Comparison of ENCODE assay signal across 9 cellular contexts in genomic region chr9:35612066-35612465, GRCh38. TPM values are rescaled to one million over a fixed set of nuclear protein-coding genes. Genes with fewer than 3 reads are reported as not detected.
"Had no signal": no experiment of that assay in that cellular context is flagged by ENCODE, and none has a peak within 500 bp of the region (broad histone marks: within the 10 kb centered on the region; RNA-seq: fewer than 3 reads in every experiment).

No MANE protein-coding gene starts in this region.

RNA-seq across cellular contexts. Expression of gene SIT1, which starts 38.7 kb away (rescaled TPM):
- total RNA-seq: hepatocyte, kidney epithelial cell, left ventricle myocardium inferior, lower leg skin, occipital lobe, progenitor cell of endocrine pancreas, pulmonary artery endothelial cell, renal cortical epithelial cell, smooth muscle cell had no signal
- polyA plus RNA-seq: hepatocyte, smooth muscle cell had no signal

RNA-seq across cellular contexts. Expression of gene RMRP, which starts 45.8 kb away (rescaled TPM):
- polyA plus RNA-seq: hepatocyte, smooth muscle cell had no signal
